ENCODE assay signal across 17 cellular contexts in genomic region chr21:21396424-21396823, GRCh38.
"Had no signal": no experiment of that assay in that cellular context is flagged by ENCODE, and none has a peak within 500 bp of the region (broad histone marks: within the 10 kb centered on the region; RNA-seq: fewer than 3 reads in every experiment).

No MANE protein-coding gene starts in this region.

- ATAC-seq: heart right ventricle; left cardiac atrium; left lobe of liver; left ventricle myocardium superior; naive thymus-derived CD8-positive, alpha-beta T cell; sciatic nerve; stimulated activated effector memory CD8-positive, alpha-beta T cell treated with anti-CD3 and anti-CD28 coated beads, Interleukin-12 subunit alpha, Interleukin-12 subunit beta, amount 100 ng/mL, for 72 hours had no signal

- DNase-seq: heart right ventricle; kidney glomerular epithelial cell; left cardiac atrium; left ventricle myocardium superior; naive thymus-derived CD8-positive, alpha-beta T cell; occipital lobe; ovary; retina; stimulated activated CD4-positive, alpha-beta T cell treated with anti-CD3 and anti-CD28 coated beads, Interleukin-4, amount 100 ng/mL, for 24 hours; stimulated activated naive CD4-positive, alpha-beta T cell; stomach; testis; thyroid gland; transverse colon had no signal
